In genomic region chr3:168096210-168096795, GRCh38 we compare ENCODE assay signal across 8 cellular contexts. TPM values are rescaled to one million over a fixed set of nuclear protein-coding genes. Genes with fewer than 3 reads are reported as not detected.
A peak's percentile ranks its signal among the peaks of the same experiment; 100 is the strongest.
DNase-seq lines count a peak whose midpoint lies in the region; TF ChIP-seq lines count a peak whose summit lies in the region.

No MANE protein-coding gene starts in this region.

- no peak for TF ChIP-seq CTCF in GM20000 (IDR thresholded peaks at IDR 0.05; ENCODE audit: extremely low read depth, missing control alignments)

- H2BK5ac ChIP-seq in neuronal stem cell (ENCODE audit: low read length): no peak overlapping the region

- no peak overlapping the region for H2BK15ac ChIP-seq in neuronal stem cell (ENCODE audit: low read length)

- peak; percentile 69 for DNase-seq in DMS53 treated with DMSO at 0.1 percent for 48 hours (lab: John Stamatoyannopoulos, UW; ENCODE audit: unreplicated experiment)
- DNase-seq in GM20000 (ENCODE audit: low spot score): peak; percentile 56
- peak; percentile 83 for DNase-seq in HK-2 (ENCODE audit: unreplicated experiment)
- DNase-seq in NCI-H748 (lab: John Stamatoyannopoulos, UW; ENCODE audit: unreplicated experiment): peak; percentile 79
- DNase-seq in activated T-helper 2 cell treated with anti-CD3 and anti-CD28 coated beads, Interferon-gamma antibody, Interleukin-2, Interleukin-4, amounts not matched to agents 10 μg/mL and 5 μg/mL and 100 μg/mL, durations not matched to agents 14 hours and 24 hours and 36 hours (ENCODE audit: low spot score): no peak
- DNase-seq in germinal center (ENCODE audit: low spot score): peak; percentile 38
- DNase-seq in neuronal stem cell (ENCODE audit: low spot score): peak; percentile 52
- no peak for DNase-seq in NCI-H1436 (lab: John Stamatoyannopoulos, UW)

- no peak overlapping the region for H2BK12ac ChIP-seq in neuronal stem cell (ENCODE audit: low read length)

- H3K18ac ChIP-seq in neuronal stem cell (ENCODE audit: low read length): no peak overlapping the region

- H3K36me3 Mint-ChIP-seq in activated T-helper 2 cell treated with anti-CD3 and anti-CD28 coated beads, Interferon-gamma antibody, Interleukin-2, Interleukin-4, amounts not matched to agents 10 μg/mL and 5 μg/mL and 100 μg/mL, durations not matched to agents 14 hours and 24 hours and 36 hours (ENCODE audit: low read depth): peaks cover 5% of the 10 kb centered on the region

- peak overlapping the region; percentile 76 for H3K9ac ChIP-seq in neuronal stem cell (ENCODE audit: low read depth, low read length, poor library complexity)

- intact Hi-C loops in activated T-helper 2 cell treated with anti-CD3 and anti-CD28 coated beads, Interferon-gamma antibody, Interleukin-2, Interleukin-4, amounts not matched to agents 10 μg/mL and 5 μg/mL and 100 μg/mL, durations not matched to agents 14 hours and 24 hours and 36 hours (cut with micrococcal nuclease): loop anchor here (2.0 kb wide), 1 partner anchor 362 kb away; the partner anchor contains the start of genes PDCD10 and SERPINI1

- H3K27ac Mint-ChIP-seq in activated T-helper 2 cell treated with anti-CD3 and anti-CD28 coated beads, Interferon-gamma antibody, Interleukin-2, Interleukin-4, amounts not matched to agents 10 μg/mL and 5 μg/mL and 100 μg/mL, durations not matched to agents 14 hours and 24 hours and 36 hours: peak overlapping the region; percentile 90

- peak overlapping the region; percentile 88 for H3K4me3 Mint-ChIP-seq in activated T-helper 2 cell treated with anti-CD3 and anti-CD28 coated beads, Interferon-gamma antibody, Interleukin-2, Interleukin-4, amounts not matched to agents 10 μg/mL and 5 μg/mL and 100 μg/mL, durations not matched to agents 14 hours and 24 hours and 36 hours (ENCODE audit: low read depth)

- no peaks in the 10 kb centered on the region for H3K36me3 ChIP-seq in neuronal stem cell (replicated peaks in 1 of 2; ENCODE audit: control insufficient read depth in 2 of 2, insufficient read depth in 2 of 2, low read length in 2 of 2)

- peak overlapping the region; percentile 90 for H3K4me2 ChIP-seq in neuronal stem cell (ENCODE audit: insufficient read depth, low read length, poor library complexity, severe bottlenecking)

- no peaks in the 10 kb centered on the region for H3K9me3 Mint-ChIP-seq in activated T-helper 2 cell treated with anti-CD3 and anti-CD28 coated beads, Interferon-gamma antibody, Interleukin-2, Interleukin-4, amounts not matched to agents 10 μg/mL and 5 μg/mL and 100 μg/mL, durations not matched to agents 14 hours and 24 hours and 36 hours

- no peak overlapping the region for H3K23ac ChIP-seq in neuronal stem cell (ENCODE audit: low read depth, low read length, poor library complexity)

- no CpG with 5 or more reads among the region's 18 CpGs for WGBS in neuronal stem cell (ENCODE audit: extremely low coverage in 2 of 2, insufficient read length in 2 of 2, insufficient replicate concordance in 1 of 2), 2 donors

- no peaks in the 10 kb centered on the region for H3K79me1 ChIP-seq in neuronal stem cell (ENCODE audit: low read depth, low read length)

- H3K4me1 Mint-ChIP-seq in activated T-helper 2 cell treated with anti-CD3 and anti-CD28 coated beads, Interferon-gamma antibody, Interleukin-2, Interleukin-4, amounts not matched to agents 10 μg/mL and 5 μg/mL and 100 μg/mL, durations not matched to agents 14 hours and 24 hours and 36 hours (ENCODE audit: low read depth): peaks cover 23% of the 10 kb centered on the region

- no peak overlapping the region for H2AK5ac ChIP-seq in neuronal stem cell (ENCODE audit: low read depth, low read length)

- peak overlapping the region; percentile 13 for H3K27ac ChIP-seq in neuronal stem cell (replicated peaks; ENCODE audit: low read length)

- peaks cover 36% of the 10 kb centered on the region for H3K27me3 Mint-ChIP-seq in activated T-helper 2 cell treated with anti-CD3 and anti-CD28 coated beads, Interferon-gamma antibody, Interleukin-2, Interleukin-4, amounts not matched to agents 10 μg/mL and 5 μg/mL and 100 μg/mL, durations not matched to agents 14 hours and 24 hours and 36 hours (ENCODE audit: low read depth)

- H2BK120ac ChIP-seq in neuronal stem cell (ENCODE audit: low read depth, low read length): no peak overlapping the region

- peaks cover 0 to 6% (median 0%) of the 10 kb centered on the region in 3 experiments for H3K27me3 ChIP-seq in neuronal stem cell (ENCODE audit: control insufficient read depth in 3 of 3, insufficient read depth in 3 of 3, low read depth in 1 of 3, low read length in 3 of 3)

- H4K91ac ChIP-seq in neuronal stem cell (ENCODE audit: low read depth, low read length, poor library complexity): no peak overlapping the region

- H4K8ac ChIP-seq in neuronal stem cell (ENCODE audit: low read depth, low read length): no peak overlapping the region

- peaks cover 2 to 9% of the 10 kb centered on the region in 2 donors for H3K4me1 ChIP-seq in neuronal stem cell (ENCODE audit: control insufficient read depth in 2 of 2, insufficient read depth in 1 of 2, low read depth in 1 of 2, low read length in 2 of 2)

- peak overlapping the region; percentile 99 for H2AFZ ChIP-seq in neuronal stem cell (ENCODE audit: low read length)

- H3K4ac ChIP-seq in neuronal stem cell (ENCODE audit: low read length): no peak overlapping the region

- peak overlapping the region; percentile 87 to 100 for H3K4me3 ChIP-seq in neuronal stem cell (ENCODE audit: low read length in 2 of 2)

- no peaks in the 10 kb centered on the region for H3K9me3 ChIP-seq in neuronal stem cell (replicated peaks in 1 of 2; ENCODE audit: control insufficient read depth in 2 of 2, insufficient read depth in 1 of 2, low read depth in 1 of 2, low read length in 2 of 2)

- H3K14ac ChIP-seq in neuronal stem cell (ENCODE audit: low read length): no peak overlapping the region

RNA-seq across cellular contexts. Expression of gene GOLIM4, which starts 0.6 kb away (rescaled TPM):
- 17.2 and 18.3 TPM in 2 replicates for total RNA-seq in activated T-helper 2 cell treated with anti-CD3 and anti-CD28 coated beads, Interferon-gamma antibody, Interleukin-2, Interleukin-4, amounts not matched to agents 10 μg/mL and 5 μg/mL and 100 μg/mL, durations not matched to agents 14 hours and 24 hours and 36 hours
- 20.5 TPM for polyA plus RNA-seq in neuronal stem cell (2013, experiment 1 of 2)
- polyA plus RNA-seq in neuronal stem cell (2013, experiment 2 of 2): 20.5 TPM

Comparison
In these comparisons a context has a peak if more than half of its experiments do, and no peak if none do; other contexts are left out.
1. DNase-seq: peak in DMS53 treated with DMSO at 0.1 percent for 48 hours (single experiment), GM20000 (single experiment), HK-2 (single experiment), NCI-H748 (single experiment), germinal center (single experiment) and neuronal stem cell (single experiment); none in activated T-helper 2 cell treated with anti-CD3 and anti-CD28 coated beads, Interferon-gamma antibody, Interleukin-2, Interleukin-4, amounts not matched to agents 10 μg/mL and 5 μg/mL and 100 μg/mL, durations not matched to agents 14 hours and 24 hours and 36 hours (single experiment) and NCI-H1436 (single experiment).